In the genomic region with DNA sequence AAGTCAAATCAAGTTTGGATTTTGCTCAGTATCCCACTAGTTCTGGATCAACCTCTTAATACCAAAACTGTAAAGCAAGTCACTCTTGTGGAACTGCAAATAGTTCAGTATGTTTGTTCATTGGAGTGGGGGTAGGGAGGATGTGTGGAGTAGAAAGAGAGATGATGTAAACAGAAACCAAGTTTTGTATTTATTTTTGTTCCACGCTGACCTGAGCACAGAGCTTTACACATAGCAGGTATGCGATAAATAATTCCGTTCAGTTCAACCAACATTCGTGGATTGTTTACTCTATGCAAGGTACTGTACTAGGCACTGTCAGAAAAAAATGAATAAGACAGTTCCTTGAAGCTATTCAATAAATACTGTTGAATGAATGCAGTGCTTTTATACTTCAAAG, we compare ENCODE assay signal across 22 cellular contexts. TPM values are rescaled to one million over a fixed set of nuclear protein-coding genes. Genes with fewer than 3 reads are reported as not detected.
DNase-seq lines count a peak whose midpoint lies in the region; ATAC-seq, FAIRE-seq and TF ChIP-seq lines count a peak whose summit lies in the region.
"Had no signal": no experiment of that assay in that cellular context is flagged by ENCODE, and none has a peak within 500 bp of the region (broad histone marks: within the 10 kb centered on the region; RNA-seq: fewer than 3 reads in every experiment).

No MANE protein-coding gene starts in this region.

- no peak for FAIRE-seq in H54 (lab: Jason Lieb, UNC)
- FAIRE-seq: TTC549, urothelium cell line had no signal

- peak; percentile 47 for DNase-seq in NCI-H2107 treated with DMSO at 0.1 percent for 48 hours (lab: John Stamatoyannopoulos, UW; ENCODE audit: unreplicated experiment)
- DNase-seq in NCI-H2107 (lab: John Stamatoyannopoulos, UW) = no peak
- peak; percentile 17 for DNase-seq in NCI-H526 treated with DMSO at 0.1 percent for 48 hours (lab: John Stamatoyannopoulos, UW)
- DNase-seq in renal cortical epithelial cell (ENCODE audit: low read depth) = peak; percentile 41
- DNase-seq in NCI-H69 (lab: John Stamatoyannopoulos, UW) = no peak
- DNase-seq in H54 (ENCODE audit: insufficient read length, low spot score) = no peak
- DNase-seq: 8988T; activated CD4-positive, alpha-beta T cell treated with anti-CD3 and anti-CD28 coated beads for 48 hours; activated effector memory CD4-positive, alpha-beta T cell treated with Interleukin-2 at 50 U/mL for 16 hours; body of pancreas; effector memory CD8-positive, alpha-beta T cell; mesenchymal stem cell; naive B cell; NCI-H2171; NCI-H82; occipital lobe; SHP77 treated with DMSO at 0.1 percent for 48 hours; stimulated activated CD4-positive, alpha-beta T cell treated with anti-CD3 and anti-CD28 coated beads, Interleukin-15, amount 100 ng/mL, for 24 hours had no signal

- no peak for TF ChIP-seq POLR2A in H54 (IDR thresholded peaks at IDR 0.05; ENCODE audit: low read depth, low read length)

- ATAC-seq in GM21619 (IDR thresholded peaks at IDR 0.05; ENCODE audit: unreplicated experiment) = peak; percentile 19
- ATAC-seq in HG03342 (IDR thresholded peaks at IDR 0.05; ENCODE audit: unreplicated experiment) = no peak
- ATAC-seq: body of pancreas; effector memory CD8-positive, alpha-beta T cell had no signal

RNA-seq across cellular contexts. Expression of gene ZNF644, which starts 4.5 kb away (rescaled TPM):
- total RNA-seq in renal cortical epithelial cell = 58.3 and 81.3 TPM in 2 replicates

Comparison
In these comparisons a context has a peak if more than half of its experiments do, and no peak if none do; other contexts are left out.
1. DNase-seq: peak in NCI-H2107 treated with DMSO at 0.1 percent for 48 hours (single experiment), NCI-H526 treated with DMSO at 0.1 percent for 48 hours (single experiment) and renal cortical epithelial cell (single experiment); none in NCI-H2107 (single experiment), NCI-H69 (single experiment) and H54 (single experiment).